In the genomic region with DNA sequence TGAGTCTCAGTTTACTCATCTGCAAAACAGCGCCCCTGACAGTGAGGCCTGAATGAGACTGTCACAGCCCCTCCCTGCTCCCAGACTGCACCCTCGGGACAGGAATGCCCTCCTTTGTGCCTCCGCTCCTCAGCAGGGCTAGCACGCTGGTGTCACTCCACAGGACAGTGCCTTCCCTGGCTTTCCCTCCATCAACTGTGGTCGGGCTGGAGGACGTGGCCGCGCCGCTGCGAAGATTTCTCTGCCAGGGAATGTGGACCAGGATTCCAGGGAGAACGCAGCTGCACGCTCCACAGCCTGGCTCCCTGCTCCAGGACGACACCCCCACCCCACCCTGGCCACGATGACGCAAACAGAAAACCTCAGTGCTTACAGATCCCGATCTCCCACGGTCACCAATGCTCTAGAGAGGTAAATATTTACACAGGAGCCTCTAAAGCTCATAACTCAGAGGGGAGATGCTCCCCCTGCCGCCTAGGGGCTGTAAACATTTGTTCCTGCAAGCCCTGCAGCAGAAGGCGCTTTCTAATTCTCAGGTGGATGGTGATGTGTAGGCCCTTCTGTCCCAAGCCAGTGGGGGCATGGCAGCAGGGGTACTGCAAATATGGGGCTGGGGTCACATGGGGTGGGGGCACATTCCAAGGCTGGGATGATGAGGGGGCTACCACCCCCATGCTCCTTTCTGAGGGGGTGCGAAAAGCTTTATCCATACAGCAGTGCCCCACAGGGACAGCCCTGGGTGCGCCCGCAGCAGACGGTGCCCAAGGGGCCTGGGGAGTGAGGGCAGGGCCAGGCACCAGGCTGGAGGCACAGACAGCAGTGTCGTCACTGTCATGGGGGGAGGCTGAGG, we compare ENCODE assay signal across 8 cellular contexts. TPM values are rescaled to one million over a fixed set of nuclear protein-coding genes. Genes with fewer than 3 reads are reported as not detected.
DNase-seq lines count a peak whose midpoint lies in the region; ATAC-seq and TF ChIP-seq lines count a peak whose summit lies in the region.

No MANE protein-coding gene starts in this region.

- H3K4me1 ChIP-seq in upper lobe of right lung (peaks cover 62% of the 10 kb centered on the region), BE2C (no peaks in the 10 kb centered on the region)

- peak overlapping the region in 4 of 5 experiments; percentile 17 to 60 (median 31) for H3K4me3 Mint-ChIP-seq in brain

- H3K4me1 Mint-ChIP-seq in brain = peaks cover 97% of the 10 kb centered on the region

- TF ChIP-seq CTCF in AG10803 (conservative IDR thresholded peaks at IDR 0.05; ENCODE audit: low read length) = peak; percentile 60
- TF ChIP-seq CTCF in brain (conservative IDR thresholded peaks at IDR 0.05) = peak in 1 of 2 experiments; percentile 38
- TF ChIP-seq CTCF in upper lobe of right lung (IDR thresholded peaks at IDR 0.05) = no peak
- no peak; the same call in 1 of the 2 replicates for TF ChIP-seq CTCF in BE2C (IDR thresholded peaks at IDR 0.05; ENCODE audit: low read depth, low read length)

- H3K9me3 ChIP-seq in upper lobe of right lung (no peaks in the 10 kb centered on the region), BE2C (no peaks in the 10 kb centered on the region)

- H3K27ac Mint-ChIP-seq in brain = peak overlapping the region; percentile 59 to 93 (median 79)

- peak overlapping the region; percentile 21 for H3K27ac ChIP-seq in layer of hippocampus (ENCODE audit: low read depth, low read length)
- peak overlapping the region; percentile 58 for H3K27ac ChIP-seq in upper lobe of right lung

- H3K27me3 ChIP-seq in layer of hippocampus (ENCODE audit: control insufficient read depth, insufficient read depth, low read length) (no peaks in the 10 kb centered on the region), upper lobe of right lung (no peaks in the 10 kb centered on the region), BE2C (no peaks in the 10 kb centered on the region)

- peaks cover 12% of the 10 kb centered on the region for H3K36me3 Mint-ChIP-seq in brain

- intact Hi-C loops in upper lobe of right lung (cut with DNase I) = no loop called here

- H3K9me3 Mint-ChIP-seq in brain = no peaks in the 10 kb centered on the region

- peak; percentile 99 for DNase-seq in AG10803 (ENCODE audit: low read depth)
- peak; percentile 38 for DNase-seq in NCI-H128 (lab: John Stamatoyannopoulos, UW; ENCODE audit: unreplicated experiment)
- DNase-seq in upper lobe of right lung = peak; percentile 69
- DNase-seq in Ammon's horn (ENCODE audit: low spot score) = no peak
- DNase-seq in BE2C = no peak

- H3K36me3 ChIP-seq in upper lobe of right lung = no peaks in the 10 kb centered on the region
- no peaks in the 10 kb centered on the region for H3K36me3 ChIP-seq in BE2C

- H3K4me3 ChIP-seq in AG10803 (ENCODE audit: low read length) (no peak overlapping the region), upper lobe of right lung (no peak overlapping the region), BE2C (ENCODE audit: low read depth, low read length) (no peak overlapping the region)

- ATAC-seq in upper lobe of right lung (peak; percentile 22), HG03521 (IDR thresholded peaks at IDR 0.05; ENCODE audit: unreplicated experiment) (no peak)

- H3K27me3 Mint-ChIP-seq in brain = no peaks in the 10 kb centered on the region

RNA-seq across cellular contexts. Expression of a gene that starts 12.4 kb away (rescaled TPM):
- polyA plus RNA-seq in brain (ENCODE audit: insufficient read depth, low read depth, low replicate concordance) = 64.3 TPM
- total RNA-seq in upper lobe of right lung = 33.2 TPM
- polyA plus RNA-seq in BE2C (2012; ENCODE audit: insufficient read depth, insufficient read length, low read depth) = 35.2 TPM

Comparison
In these comparisons a context has a peak if more than half of its experiments do, and no peak if none do; other contexts are left out.
1. DNase-seq: peak in AG10803 (single experiment), NCI-H128 (single experiment) and upper lobe of right lung (single experiment); none in Ammon's horn (single experiment) and BE2C (single experiment).